Comparison of ENCODE assay signal across 8 cellular contexts in the genomic region with DNA sequence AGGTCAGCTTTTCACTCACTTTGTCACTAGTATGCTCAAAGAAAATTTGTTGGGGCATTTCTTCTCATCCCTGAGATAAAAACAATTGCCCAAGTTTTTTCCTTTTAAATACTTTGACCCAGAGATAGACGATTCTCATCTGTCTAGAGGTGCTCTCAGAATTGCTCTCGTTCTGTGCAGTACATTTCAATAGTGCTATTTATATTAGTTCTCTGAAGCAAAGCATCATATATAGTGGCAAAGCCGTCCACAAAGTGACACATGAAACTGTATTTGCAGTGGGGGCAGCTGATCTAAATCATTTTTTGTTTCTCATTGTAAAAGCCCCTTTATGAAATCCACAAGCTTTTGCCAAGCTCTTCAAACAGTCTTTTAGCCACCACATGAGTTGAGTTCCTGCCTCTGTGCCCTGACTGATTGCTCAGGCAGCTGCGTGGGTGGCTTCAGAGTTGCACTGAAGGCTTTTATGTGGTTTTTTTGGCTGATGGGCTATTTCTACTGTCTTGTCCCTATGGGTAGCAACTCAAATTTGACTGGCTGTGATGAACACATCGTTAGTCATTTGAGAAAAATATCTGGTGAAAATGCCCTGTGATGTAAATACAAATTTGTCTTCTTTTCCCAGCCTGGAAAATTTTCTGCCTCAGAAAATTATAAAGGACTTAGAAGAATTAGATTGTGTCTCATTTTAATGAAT.
DNase-seq lines count a peak whose midpoint lies in the region; ATAC-seq and TF ChIP-seq lines count a peak whose summit lies in the region.

No MANE protein-coding gene starts in this region.

- H3K9ac ChIP-seq in MM.1S (ENCODE audit: low read length) (no peak overlapping the region), skeletal muscle satellite cell (ENCODE audit: low read depth, low read length) (peak overlapping the region; percentile 40)

- no peaks in the 10 kb centered on the region for H3K4me1 ChIP-seq in MM.1S (ENCODE audit: low read length)
- peaks cover 39% of the 10 kb centered on the region for H3K4me1 ChIP-seq in skeletal muscle satellite cell (ENCODE audit: control insufficient read depth, insufficient read depth, low read length)

- H3K9me2 ChIP-seq in MM.1S (replicated peaks; ENCODE audit: insufficient read depth, low read length), result no peaks in the 10 kb centered on the region

- H3K4me3 Mint-ChIP-seq in activated naive CD4-positive, alpha-beta T cell treated with anti-CD3 and anti-CD28 coated beads, Interleukin-2, amount 10 ng/mL, durations not matched to agents 7 days and 5 days, result no peak overlapping the region

- no peaks in the 10 kb centered on the region for H3K36me3 Mint-ChIP-seq in activated naive CD4-positive, alpha-beta T cell treated with anti-CD3 and anti-CD28 coated beads, Interleukin-2, amount 10 ng/mL, durations not matched to agents 7 days and 5 days

- peak; percentile 88 for DNase-seq in EL
- peak; percentile 83 for DNase-seq in MM.1S
- peak; percentile 25 for DNase-seq in activated naive CD4-positive, alpha-beta T cell treated with anti-CD3 and anti-CD28 coated beads, Interleukin-2, amount 10 ng/mL, durations not matched to agents 7 days and 5 days
- DNase-seq in GF-D8 (lab: John Stamatoyannopoulos, UW), result no peak
- no peak for DNase-seq in SK-N-DZ (ENCODE audit: low spot score)
- DNase-seq in posterior vena cava (ENCODE audit: low spot score), result no peak

- no peaks in the 10 kb centered on the region for H3K9me3 ChIP-seq in MM.1S (replicated peaks; ENCODE audit: insufficient read depth, low read length)
- no peaks in the 10 kb centered on the region for H3K9me3 ChIP-seq in skeletal muscle satellite cell (replicated peaks; ENCODE audit: low read length)

- H2AFZ ChIP-seq in MM.1S (ENCODE audit: low read length), result no peak overlapping the region

- H3K27ac ChIP-seq in MM.1S (ENCODE audit: low read length), result no peak overlapping the region

- H3F3A ChIP-seq in MM.1S (ENCODE audit: insufficient read depth, low read length), result no peaks in the 10 kb centered on the region

- no peaks in the 10 kb centered on the region for H3K27me3 Mint-ChIP-seq in activated naive CD4-positive, alpha-beta T cell treated with anti-CD3 and anti-CD28 coated beads, Interleukin-2, amount 10 ng/mL, durations not matched to agents 7 days and 5 days

- H3K4me2 ChIP-seq in MM.1S (ENCODE audit: low read depth, low read length), result no peak overlapping the region
- peak overlapping the region; percentile 72 for H3K4me2 ChIP-seq in skeletal muscle satellite cell (ENCODE audit: low read length)

- no peaks in the 10 kb centered on the region for H3K9me3 Mint-ChIP-seq in activated naive CD4-positive, alpha-beta T cell treated with anti-CD3 and anti-CD28 coated beads, Interleukin-2, amount 10 ng/mL, durations not matched to agents 7 days and 5 days

- H3K79me2 ChIP-seq in MM.1S (ENCODE audit: low read length), result no peaks in the 10 kb centered on the region

- intact Hi-C loops in posterior vena cava (cut with DNase I), result no loop called here

- TF ChIP-seq CTCF in MM.1S (IDR thresholded peaks at IDR 0.05; ENCODE audit: low read length), result no peak

- H3K4me1 Mint-ChIP-seq in activated naive CD4-positive, alpha-beta T cell treated with anti-CD3 and anti-CD28 coated beads, Interleukin-2, amount 10 ng/mL, durations not matched to agents 7 days and 5 days, result peaks cover 5% of the 10 kb centered on the region

- H3K27me3 ChIP-seq in MM.1S (replicated peaks; ENCODE audit: insufficient read depth, low read length) (no peaks in the 10 kb centered on the region), skeletal muscle satellite cell (ENCODE audit: control insufficient read depth, insufficient read depth, low read length) (no peaks in the 10 kb centered on the region)

- H4K20me1 ChIP-seq in MM.1S (ENCODE audit: insufficient read depth, low read length), result no peaks in the 10 kb centered on the region

- ATAC-seq in GM21737 (IDR thresholded peaks at IDR 0.05; ENCODE audit: unreplicated experiment), result peak; percentile 84

- H3K36me3 ChIP-seq in MM.1S (replicated peaks; ENCODE audit: insufficient read depth, low read length), result no peaks in the 10 kb centered on the region
- no peaks in the 10 kb centered on the region for H3K36me3 ChIP-seq in skeletal muscle satellite cell (ENCODE audit: insufficient read depth, low read length)

- CTCF ChIA-PET in activated naive CD4-positive, alpha-beta T cell treated with anti-CD3 and anti-CD28 coated beads, Interleukin-2, amount 10 ng/mL, durations not matched to agents 7 days and 5 days (lab: Charles Lee), result no interaction called here

- H3K27ac Mint-ChIP-seq in activated naive CD4-positive, alpha-beta T cell treated with anti-CD3 and anti-CD28 coated beads, Interleukin-2, amount 10 ng/mL, durations not matched to agents 7 days and 5 days, result no peak overlapping the region

- no peak overlapping the region for H3K4me3 ChIP-seq in MM.1S (ENCODE audit: low read length)
- peak overlapping the region; percentile 32 for H3K4me3 ChIP-seq in skeletal muscle satellite cell (ENCODE audit: low read length)

Comparison
In these comparisons a context has a peak if more than half of its experiments do, and no peak if none do; other contexts are left out.
1. DNase-seq: peak in EL (single experiment), MM.1S (single experiment) and activated naive CD4-positive, alpha-beta T cell treated with anti-CD3 and anti-CD28 coated beads, Interleukin-2, amount 10 ng/mL, durations not matched to agents 7 days and 5 days (single experiment); none in GF-D8 (single experiment), SK-N-DZ (single experiment) and posterior vena cava (single experiment).